Comparison of ENCODE assay signal across 11 cellular contexts in the genomic region with DNA sequence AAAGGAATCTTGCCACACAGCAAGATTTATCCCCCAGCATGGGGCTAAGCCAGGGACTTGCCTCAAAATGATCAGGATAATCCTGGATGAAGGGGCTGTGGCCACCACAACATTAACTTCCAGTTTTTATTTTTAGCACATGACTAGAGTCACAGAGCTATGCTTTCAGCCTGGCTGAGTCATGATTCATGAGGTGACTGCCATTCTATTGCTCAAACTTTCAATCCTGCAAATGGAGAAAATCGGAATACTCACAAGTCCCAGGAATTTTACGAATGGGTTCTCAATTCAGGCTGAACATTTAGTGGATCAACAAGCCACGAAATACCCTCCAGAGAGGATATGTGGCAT.
DNase-seq lines count a peak whose midpoint lies in the region; ATAC-seq and TF ChIP-seq lines count a peak whose summit lies in the region.
"Had no signal": no experiment of that assay in that cellular context is flagged by ENCODE, and none has a peak within 500 bp of the region (broad histone marks: within the 10 kb centered on the region; RNA-seq: fewer than 3 reads in every experiment).

No MANE protein-coding gene starts in this region.

- H3K27me3 ChIP-seq in osteoblast (ENCODE audit: insufficient read depth, low read length), result no peaks in the 10 kb centered on the region

- no peak overlapping the region for H3K27ac ChIP-seq in osteoblast (ENCODE audit: low read depth, low read length)

- peaks cover 11% of the 10 kb centered on the region for H3K4me1 Mint-ChIP-seq in activated T-cell treated with anti-CD3 and anti-CD28 coated beads, Interleukin-2, amount 50 U/mL, for 4 hours (ENCODE audit: low read depth)

- H3K9me3 Mint-ChIP-seq in activated T-cell treated with anti-CD3 and anti-CD28 coated beads, Interleukin-2, amount 50 U/mL, for 4 hours, result peaks cover 4% of the 10 kb centered on the region

- no peaks in the 10 kb centered on the region for H3K9me3 ChIP-seq in osteoblast (ENCODE audit: low read depth, low read length)

- H2AFZ ChIP-seq in osteoblast (ENCODE audit: low read length), result no peak overlapping the region

- no peaks in the 10 kb centered on the region for H3K79me2 ChIP-seq in osteoblast (ENCODE audit: insufficient read depth, low read length)

- H3K4me3 ChIP-seq in osteoblast (ENCODE audit: insufficient read depth, low read length), result no peak overlapping the region

- DNase-seq in GDM1 (lab: John Stamatoyannopoulos, UW) (peak; percentile 44), NOMO-1 treated with dmso at 0.1 percent for 144 hours (lab: John Stamatoyannopoulos, UW; ENCODE audit: unreplicated experiment) (peak; percentile 58), dedifferentiated amniotic fluid mesenchymal stem cell (ENCODE audit: extremely low spot score) (peak; percentile 54), osteoblast (ENCODE audit: insufficient read length, low spot score, missing footprints) (peak; percentile 89), NCI-H446 (lab: John Stamatoyannopoulos, UW) (no peak), NCI-H748 treated with DMSO at 0.1 percent for 48 hours (lab: John Stamatoyannopoulos, UW) (no peak)
- no peak for DNase-seq in activated T-cell treated with anti-CD3 and anti-CD28 coated beads, Interleukin-2, amount 50 U/mL, for 4 hours
- no peak for DNase-seq in activated effector memory CD4-positive, alpha-beta T cell treated with Interleukin-2 at 50 U/mL for 16 hours
- DNase-seq: activated CD4-positive, alpha-beta T cell treated with anti-CD3 and anti-CD28 coated beads for 1 hour had no signal

- no peaks in the 10 kb centered on the region for H3K27me3 Mint-ChIP-seq in activated T-cell treated with anti-CD3 and anti-CD28 coated beads, Interleukin-2, amount 50 U/mL, for 4 hours (ENCODE audit: low read depth)
- H3K27me3 Mint-ChIP-seq: activated naive CD8-positive, alpha-beta T cell; IgD-negative memory B cell had no signal

- H3K4me3 Mint-ChIP-seq in activated T-cell treated with anti-CD3 and anti-CD28 coated beads, Interleukin-2, amount 50 U/mL, for 4 hours, result no peak overlapping the region
- H3K4me3 Mint-ChIP-seq: activated naive CD8-positive, alpha-beta T cell; IgD-negative memory B cell had no signal

- H3K36me3 ChIP-seq in osteoblast (ENCODE audit: insufficient read depth, low read length), result no peaks in the 10 kb centered on the region

- no peak for ATAC-seq in activated T-cell treated with anti-CD3 and anti-CD28 coated beads, Interleukin-2, amount 50 U/mL, for 4 hours

- H3K36me3 Mint-ChIP-seq in activated T-cell treated with anti-CD3 and anti-CD28 coated beads, Interleukin-2, amount 50 U/mL, for 4 hours (ENCODE audit: insufficient read depth), result no peaks in the 10 kb centered on the region
- H3K36me3 Mint-ChIP-seq: activated naive CD8-positive, alpha-beta T cell; IgD-negative memory B cell had no signal

- TF ChIP-seq CTCF in osteoblast (IDR thresholded peaks at IDR 0.05; ENCODE audit: extremely low read depth, low read depth, low read length), result no peak

- no peak overlapping the region for H3K4me2 ChIP-seq in osteoblast (ENCODE audit: insufficient read depth, low read length)

- no peaks in the 10 kb centered on the region for H3K4me1 ChIP-seq in osteoblast (ENCODE audit: insufficient read depth, low read length)

- H4K20me1 ChIP-seq in osteoblast (ENCODE audit: insufficient read depth, low read length), result no peaks in the 10 kb centered on the region

Comparison
In these comparisons a context has a peak if more than half of its experiments do, and no peak if none do; other contexts are left out.
1. DNase-seq: peak in GDM1 (single experiment), NOMO-1 treated with dmso at 0.1 percent for 144 hours (single experiment), dedifferentiated amniotic fluid mesenchymal stem cell (single experiment) and osteoblast (single experiment); none in activated T-cell treated with anti-CD3 and anti-CD28 coated beads, Interleukin-2, amount 50 U/mL, for 4 hours (single experiment), NCI-H446 (0 of 2), NCI-H748 treated with DMSO at 0.1 percent for 48 hours (single experiment) and activated effector memory CD4-positive, alpha-beta T cell treated with Interleukin-2 at 50 U/mL for 16 hours (single experiment).